11 cellular contexts compared by ENCODE assay signal in genomic region chr11:130180896-130181294, GRCh38. TPM values are rescaled to one million over a fixed set of nuclear protein-coding genes. Genes with fewer than 3 reads are reported as not detected.
DNase-seq lines count a peak whose midpoint lies in the region; ATAC-seq and TF ChIP-seq lines count a peak whose summit lies in the region.
"Had no signal": no experiment of that assay in that cellular context is flagged by ENCODE, and none has a peak within 500 bp of the region (broad histone marks: within the 10 kb centered on the region; RNA-seq: fewer than 3 reads in every experiment).

No MANE protein-coding gene starts in this region.

- H3K4me1 ChIP-seq in esophagus (ENCODE audit: control insufficient read depth in 2 of 2, insufficient read depth in 2 of 2, low read length in 1 of 2) (peaks cover 0 to 30% of the 10 kb centered on the region in 2 donors), neuronal stem cell (ENCODE audit: control insufficient read depth in 2 of 2, insufficient read depth in 1 of 2, low read depth in 1 of 2, low read length in 2 of 2) (peaks cover 0 to 4% of the 10 kb centered on the region in 2 donors)

- no peaks in the 10 kb centered on the region for H3K36me3 ChIP-seq in esophagus (ENCODE audit: control insufficient read depth in 2 of 2, insufficient read depth in 2 of 2, low read length in 1 of 2)
- no peaks in the 10 kb centered on the region for H3K36me3 ChIP-seq in neuronal stem cell (replicated peaks in 1 of 2; ENCODE audit: control insufficient read depth in 2 of 2, insufficient read depth in 2 of 2, low read length in 2 of 2)

- peaks cover 10 to 18% of the 10 kb centered on the region in 2 donors for H3K36me3 Mint-ChIP-seq in CD14-positive monocyte

- no peaks in the 10 kb centered on the region for H3K27me3 ChIP-seq in esophagus (ENCODE audit: control insufficient read depth in 1 of 2, insufficient read depth in 2 of 2, low read length in 2 of 2)
- H3K27me3 ChIP-seq in neuronal stem cell (ENCODE audit: control insufficient read depth in 3 of 3, insufficient read depth in 3 of 3, low read depth in 1 of 3, low read length in 3 of 3): no peaks in the 10 kb centered on the region

- no peak for ATAC-seq in HG03280 (IDR thresholded peaks at IDR 0.05; ENCODE audit: unreplicated experiment)
- ATAC-seq in stimulated activated naive CD8-positive, alpha-beta T cell treated with anti-CD3 and anti-CD28 coated beads, Interleukin-15, amount 100 ng/mL, for 72 hours: no peak

- no peak overlapping the region for H3K14ac ChIP-seq in neuronal stem cell (ENCODE audit: low read length)

- no peak overlapping the region for H3K23ac ChIP-seq in neuronal stem cell (ENCODE audit: low read depth, low read length, poor library complexity)

- H3K9me3 ChIP-seq in esophagus (ENCODE audit: control insufficient read depth in 2 of 2, insufficient read depth in 1 of 2, low read depth in 1 of 2, low read length in 1 of 2): no peaks in the 10 kb centered on the region
- H3K9me3 ChIP-seq in neuronal stem cell (replicated peaks in 1 of 2; ENCODE audit: control insufficient read depth in 2 of 2, insufficient read depth in 1 of 2, low read depth in 1 of 2, low read length in 2 of 2): peaks cover 0 to 2% of the 10 kb centered on the region in 2 donors

- no peak overlapping the region for H3K18ac ChIP-seq in neuronal stem cell (ENCODE audit: low read length)

- no peak overlapping the region for H3K9ac ChIP-seq in neuronal stem cell (ENCODE audit: low read depth, low read length, poor library complexity)

- H3K4ac ChIP-seq in neuronal stem cell (ENCODE audit: low read length): no peak overlapping the region

- no peak overlapping the region for H3K4me2 ChIP-seq in neuronal stem cell (ENCODE audit: insufficient read depth, low read length, poor library complexity, severe bottlenecking)

- H3K9me3 Mint-ChIP-seq in CD14-positive monocyte: peaks cover 0 to 6% (median 2%) of the 10 kb centered on the region in 7 donors
- H3K9me3 Mint-ChIP-seq in stimulated activated naive CD8-positive, alpha-beta T cell treated with anti-CD3 and anti-CD28 coated beads, Interleukin-15, amount 100 ng/mL, for 72 hours: no peaks in the 10 kb centered on the region

- no peaks in the 10 kb centered on the region for H3K79me1 ChIP-seq in neuronal stem cell (ENCODE audit: low read depth, low read length)

- peak overlapping the region; percentile 53 for H2AK5ac ChIP-seq in neuronal stem cell (ENCODE audit: low read depth, low read length)

- H3K27ac ChIP-seq in esophagus (ENCODE audit: low read depth in 2 of 2, low read length in 1 of 2) (peak overlapping the region; percentile 89 to 98), neuronal stem cell (replicated peaks; ENCODE audit: low read length) (no peak overlapping the region)

- H2BK12ac ChIP-seq in neuronal stem cell (ENCODE audit: low read length): no peak overlapping the region

- intact Hi-C loops in CD14-positive monocyte (cut with micrococcal nuclease): no loop called here

- no peaks in the 10 kb centered on the region for H3K27me3 Mint-ChIP-seq in CD14-positive monocyte (ENCODE audit: low read depth in 3 of 3)
- peaks cover 15% of the 10 kb centered on the region for H3K27me3 Mint-ChIP-seq in stimulated activated naive CD8-positive, alpha-beta T cell treated with anti-CD3 and anti-CD28 coated beads, Interleukin-15, amount 100 ng/mL, for 72 hours

- peaks cover 47% of the 10 kb centered on the region for H3K4me1 Mint-ChIP-seq in CD14-positive monocyte
- no peaks in the 10 kb centered on the region for H3K4me1 Mint-ChIP-seq in stimulated activated naive CD8-positive, alpha-beta T cell treated with anti-CD3 and anti-CD28 coated beads, Interleukin-15, amount 100 ng/mL, for 72 hours

- no peak overlapping the region for H4K8ac ChIP-seq in neuronal stem cell (ENCODE audit: low read depth, low read length)

- DNase-seq in CD14-positive monocyte (ENCODE audit: low spot score) (no peak), LNCaP clone FGC (ENCODE audit: low read depth) (no peak), neuronal stem cell (ENCODE audit: low spot score) (no peak), cerebellum (ENCODE audit: low spot score) (no peak)
- no peak for DNase-seq in activated CD4-positive, alpha-beta T cell treated with anti-CD3 and anti-CD28 coated beads, Interleukin-2, amount 50 U/mL, for 4 hours
- DNase-seq in stimulated activated naive CD8-positive, alpha-beta T cell treated with anti-CD3 and anti-CD28 coated beads, Interleukin-15, amount 100 ng/mL, for 72 hours: no peak
- DNase-seq: activated T-cell treated with anti-CD3 and anti-CD28 coated beads, Interleukin-2, amount 50 U/mL, for 24 hours; AML-193; NK-92 treated with Interleukin-12 subunit alpha and Interleukin-12 subunit beta, amount 100 ng/mL, for 24 hours had no signal

- peak overlapping the region; percentile 24 for H2BK15ac ChIP-seq in neuronal stem cell (ENCODE audit: low read length)

- H3K4me3 Mint-ChIP-seq in CD14-positive monocyte: no peak overlapping the region
- no peak overlapping the region for H3K4me3 Mint-ChIP-seq in stimulated activated naive CD8-positive, alpha-beta T cell treated with anti-CD3 and anti-CD28 coated beads, Interleukin-15, amount 100 ng/mL, for 72 hours
- H3K4me3 Mint-ChIP-seq: activated T-cell treated with anti-CD3 and anti-CD28 coated beads, Interleukin-2, amount 50 U/mL, for 24 hours had no signal

- no peak overlapping the region for H2BK5ac ChIP-seq in neuronal stem cell (ENCODE audit: low read length)

- H4K91ac ChIP-seq in neuronal stem cell (ENCODE audit: low read depth, low read length, poor library complexity): no peak overlapping the region

- H2AFZ ChIP-seq in neuronal stem cell (ENCODE audit: low read length): no peak overlapping the region

- TF ChIP-seq CTCF in CD14-positive monocyte (IDR thresholded peaks at IDR 0.05) (no peak), LNCaP clone FGC (IDR thresholded peaks at IDR 0.05; ENCODE audit: control insufficient read depth, extremely low read depth, insufficient read depth) (no peak)

- H3K4me3 ChIP-seq in LNCaP clone FGC (ENCODE audit: low read depth, low read length): peak overlapping the region; percentile 37
- H3K4me3 ChIP-seq in esophagus (ENCODE audit: low read depth in 1 of 2, low read length in 2 of 2): no peak overlapping the region
- no peak overlapping the region for H3K4me3 ChIP-seq in neuronal stem cell (ENCODE audit: low read length in 2 of 2)

- H2BK120ac ChIP-seq in neuronal stem cell (ENCODE audit: low read depth, low read length): no peak overlapping the region

- peak overlapping the region in 6 of 7 donors; percentile 21 to 94 (median 74) for H3K27ac Mint-ChIP-seq in CD14-positive monocyte
- no peak overlapping the region for H3K27ac Mint-ChIP-seq in stimulated activated naive CD8-positive, alpha-beta T cell treated with anti-CD3 and anti-CD28 coated beads, Interleukin-15, amount 100 ng/mL, for 72 hours
- H3K27ac Mint-ChIP-seq: activated T-cell treated with anti-CD3 and anti-CD28 coated beads, Interleukin-2, amount 50 U/mL, for 24 hours had no signal

- 73 to 76% methylated on average over 8 of the region's 8 CpGs for WGBS in esophagus, 2 donors
- WGBS in neuronal stem cell (ENCODE audit: extremely low coverage in 2 of 2, insufficient read length in 2 of 2, insufficient replicate concordance in 1 of 2), 2 donors: no CpG with 5 or more reads among the region's 8 CpGs

RNA-seq across cellular contexts. Expression of gene ST14, which starts 21.3 kb away (rescaled TPM):
- polyA plus RNA-seq in CD14-positive monocyte: 10 to 100 TPM; 13.3 to 23.6 TPM
- 10 to 100 TPM; 69.6 to 86.4 TPM for polyA plus RNA-seq in esophagus
- polyA plus RNA-seq in neuronal stem cell (2013, experiment 1 of 2): 0.73 TPM
- polyA plus RNA-seq in neuronal stem cell (2013, experiment 2 of 2): 0.58 TPM
- total RNA-seq in cerebellum: 0.54 TPM

Comparison
In these comparisons a context has a peak if more than half of its experiments do, and no peak if none do; other contexts are left out.
1. H3K27ac Mint-ChIP-seq: peak in CD14-positive monocyte (6 of 7); none in stimulated activated naive CD8-positive, alpha-beta T cell treated with anti-CD3 and anti-CD28 coated beads, Interleukin-15, amount 100 ng/mL, for 72 hours (0 of 2).